ENCODE assay signal across 13 cellular contexts in genomic region chr10:17981766-17982380, GRCh38. TPM values are rescaled to one million over a fixed set of nuclear protein-coding genes. Genes with fewer than 3 reads are reported as not detected.
DNase-seq lines count a peak whose midpoint lies in the region; ATAC-seq, FAIRE-seq and TF ChIP-seq lines count a peak whose summit lies in the region.
"Had no signal": no experiment of that assay in that cellular context is flagged by ENCODE, and none has a peak within 500 bp of the region (broad histone marks: within the 10 kb centered on the region; RNA-seq: fewer than 3 reads in every experiment).

No MANE protein-coding gene starts in this region.

- CTCF ChIA-PET in HepG2 (lab: Yijun Ruan, JAX; ENCODE audit: low intra/inter-chr PET ratio, low total read pairs), result no interaction called here

- H3K4me3 ChIP-seq in HepG2 (replicated peaks in 1 of 3; ENCODE audit: insufficient read depth in 1 of 3, low read depth in 2 of 3, low read length in 3 of 3), result no peak overlapping the region
- H3K4me3 ChIP-seq: lower lobe of right lung, tibial artery had no signal

- H3K4me2 ChIP-seq in HepG2 (ENCODE audit: low read depth, low read length), result no peak overlapping the region

- no peak for TF ChIP-seq RAD21 in HepG2 (CRISPR knock-in tag; IDR thresholded peaks at IDR 0.05)

- POLR2A ChIA-PET in HepG2 (lab: Yijun Ruan, JAX), result no interaction called here

- no peak for TF ChIP-seq POLR2A in HepG2 (IDR thresholded peaks at IDR 0.05; ENCODE audit: insufficient read depth in 1 of 2, low read depth in 2 of 2, low read length in 2 of 2)

- 5% methylated on average over 1 of the region's 1 CpG for WGBS in HepG2 (ENCODE audit: low lambda C conversion rate)

- H3K79me2 ChIP-seq in HepG2 (ENCODE audit: insufficient read depth, low read length), result no peaks in the 10 kb centered on the region

- no peak for FAIRE-seq in HepG2 (lab: Jason Lieb, UNC)
- FAIRE-seq: frontal cortex had no signal

- H3K27ac ChIP-seq in HepG2 (ENCODE audit: extremely low read length, insufficient read depth, low read length), result no peak overlapping the region
- H3K27ac ChIP-seq: lower lobe of right lung, tibial artery had no signal

- TF ChIP-seq EP300 in HepG2 (IDR thresholded peaks at IDR 0.05; ENCODE audit: low read depth in 2 of 2, low read length in 2 of 2) (no peak), HepG2 (CRISPR knock-in tag; IDR thresholded peaks at IDR 0.05; ENCODE audit: borderline replicate concordance) (no peak)

- BruUV-seq in HepG2 (replicated peaks; lab: Mats Ljungman, UMichigan), result no TSS peak

- no peak overlapping the region for H2AFZ ChIP-seq in HepG2 (ENCODE audit: low read length)

- H3K4me1 ChIP-seq in HepG2 (ENCODE audit: insufficient read depth, low read length), result no peaks in the 10 kb centered on the region
- H3K4me1 ChIP-seq: lower lobe of right lung, tibial artery had no signal

- DNase-seq in Daoy (ENCODE audit: low read depth) (peak; percentile 61), NCI-H226 (peak; percentile 67), dedifferentiated amniotic fluid mesenchymal stem cell (ENCODE audit: extremely low spot score) (peak; percentile 88), myocyte (ENCODE audit: low read depth) (peak; percentile 11), HepG2 (ENCODE audit: low spot score) (no peak), DMS 273 treated with DMSO at 0.1 percent for 48 hours (lab: John Stamatoyannopoulos, UW) (no peak)
- no peak for DNase-seq in activated CD4-positive, alpha-beta T cell treated with anti-CD3 and anti-CD28 coated beads, Interleukin-2, amount 50 U/mL, for 48 hours
- DNase-seq: lower lobe of right lung, NCI-H1694, tibial artery had no signal

- H4K20me1 ChIP-seq in HepG2 (ENCODE audit: insufficient read depth, low read length), result no peaks in the 10 kb centered on the region

- ATAC-seq in HepG2, result no peak
- ATAC-seq in GM21423 (IDR thresholded peaks at IDR 0.05; ENCODE audit: unreplicated experiment), result no peak
- ATAC-seq: lower lobe of right lung had no signal

- H3K36me3 ChIP-seq in HepG2 (replicated peaks in 1 of 2; ENCODE audit: control insufficient read depth in 1 of 2, insufficient read depth in 2 of 2, low read length in 2 of 2), result no peaks in the 10 kb centered on the region
- H3K36me3 ChIP-seq: lower lobe of right lung, tibial artery had no signal

- H3K27me3 ChIP-seq in HepG2 (ENCODE audit: control insufficient read depth in 1 of 2, insufficient read depth in 2 of 2, low read length in 2 of 2), result 0 out of 5 replicates have a peak, but pooled peaks cover 0 to 1% of the 10 kb centered on the region in 2 experiments
- H3K27me3 ChIP-seq: tibial artery had no signal

- no peak overlapping the region for H3K9ac ChIP-seq in HepG2 (ENCODE audit: insufficient read depth, low read depth, low read length)

- in situ Hi-C loops in HepG2 (cut with HindIII; ENCODE audit: extremely low pct_ligation_motif_present, low pct_unique_long_range_greater_than_20kb), result no loop called here

- no peak for TF ChIP-seq CTCF in HepG2 (CRISPR knock-in tag; IDR thresholded peaks at IDR 0.05)

- intact Hi-C loops in HepG2 (cut with micrococcal nuclease; ENCODE audit: unreplicated experiment), result no loop called here

- no peaks in the 10 kb centered on the region for H3K9me3 ChIP-seq in HepG2 (ENCODE audit: low read length)
- H3K9me3 ChIP-seq: lower lobe of right lung, tibial artery had no signal

TF ChIP-seq in HepG2, 621 proteins besides CTCF, POLR2A, EP300 and RAD21:
- TF ChIP-seq HNRNPL (IDR thresholded peaks at IDR 0.05; ENCODE audit: low read depth, low read length) (no peak), NFYC (CRISPR knock-in tag; IDR thresholded peaks at IDR 0.05) (no peak), PITX1 (CRISPR knock-in tag; IDR thresholded peaks at IDR 0.05) (no peak), MED13 (CRISPR knock-in tag; IDR thresholded peaks at IDR 0.05) (no peak), PHB2 (IDR thresholded peaks at IDR 0.05; ENCODE audit: partially characterized antibody) (no peak), ZBTB20 (CRISPR knock-in tag; IDR thresholded peaks at IDR 0.05; ENCODE audit: borderline replicate concordance, low read depth) (no peak), ZNF263 (CRISPR knock-in tag; IDR thresholded peaks at IDR 0.05) (no peak), FOSL1 (CRISPR knock-in tag; IDR thresholded peaks at IDR 0.05; ENCODE audit: borderline replicate concordance) (no peak), GABPB1 (CRISPR knock-in tag; IDR thresholded peaks at IDR 0.05) (no peak), ZNF605 (CRISPR knock-in tag; IDR thresholded peaks at IDR 0.05) (no peak), CERS6 (CRISPR knock-in tag; IDR thresholded peaks at IDR 0.05) (no peak), RFXANK (CRISPR knock-in tag; IDR thresholded peaks at IDR 0.05) (no peak), ZBTB7B (CRISPR knock-in tag; IDR thresholded peaks at IDR 0.05) (no peak), ZBTB2 (CRISPR knock-in tag; IDR thresholded peaks at IDR 0.05; ENCODE audit: low read depth) (no peak), NR2F1 (CRISPR knock-in tag; IDR thresholded peaks at IDR 0.05) (no peak)

RNA-seq across cellular contexts. Expression of gene SLC39A12, which starts 30.2 kb away (rescaled TPM):
- not detected in 2 replicates for total RNA-seq in Daoy (2014; rRNA removed; shearing (Covaris generic))
- total RNA-seq in myocyte (not detected in 2 replicates), HepG2 (2016; rRNA removed; fragmentation: Illumina TruSeq; extraction: Trizol) (not detected in 2 replicates)
- not detected for polyA plus RNA-seq in myocyte (2012)
- not detected in 2 replicates for total RNA-seq in HepG2 (2016; cell fraction: cytosol; rRNA removed; fragmentation: Illumina TruSeq; extraction: Trizol; ENCODE audit: low read depth)
- not detected in 2 replicates for total RNA-seq in HepG2 (2016; cell fraction: insoluble cytoplasmic fraction; rRNA removed; fragmentation: Illumina TruSeq; extraction: Trizol)
- total RNA-seq in HepG2 (2016; cell fraction: membrane; rRNA removed; fragmentation: Illumina TruSeq; extraction: Trizol), result not detected in 2 replicates
- not detected in 2 replicates for total RNA-seq in HepG2 (2016; cell fraction: nucleus; rRNA removed; fragmentation: Illumina TruSeq; extraction: Trizol)
- polyA plus RNA-seq in HepG2 (2011; rRNA removed), result not detected in 2 replicates
- polyA plus RNA-seq in HepG2 (2011; cell fraction: cytosol; rRNA removed), result not detected in 2 replicates
- not detected in 2 replicates for polyA plus RNA-seq in HepG2 (2011; cell fraction: nucleus; rRNA removed)
- not detected in 2 replicates for polyA plus RNA-seq in HepG2 (2012)
- polyA plus RNA-seq in HepG2 (2016; cell fraction: cytosol; fragmentation: Illumina TruSeq; extraction: Trizol; ENCODE audit: low read depth), result not detected in 2 replicates
- not detected in 2 replicates for polyA plus RNA-seq in HepG2 (2016; cell fraction: insoluble cytoplasmic fraction; fragmentation: Illumina TruSeq; extraction: Trizol; ENCODE audit: low read depth)
- polyA plus RNA-seq in HepG2 (2016; cell fraction: membrane; fragmentation: Illumina TruSeq; extraction: Trizol; ENCODE audit: low read depth), result not detected in 2 replicates
- polyA plus RNA-seq in HepG2 (2016; cell fraction: nucleus; fragmentation: Illumina TruSeq; extraction: Trizol; ENCODE audit: insufficient read depth, low read depth), result not detected in 2 replicates
- not detected in 2 replicates for polyA minus RNA-seq in HepG2 (2011; rRNA and poly(A)+ RNA removed; ENCODE audit: low replicate concordance)
- polyA minus RNA-seq in HepG2 (2011; cell fraction: cytosol; rRNA and poly(A)+ RNA removed), result not detected in 2 replicates
- polyA minus RNA-seq in HepG2 (2011; cell fraction: nucleus; rRNA and poly(A)+ RNA removed), result not detected in 2 replicates
- total RNA-seq: progenitor cell of endocrine pancreas had no signal

Comparison
In these comparisons a context has a peak if more than half of its experiments do, and no peak if none do; other contexts are left out.
1. DNase-seq: peak in Daoy (single experiment), NCI-H226 (single experiment), dedifferentiated amniotic fluid mesenchymal stem cell (single experiment) and myocyte (single experiment); none in activated CD4-positive, alpha-beta T cell treated with anti-CD3 and anti-CD28 coated beads, Interleukin-2, amount 50 U/mL, for 48 hours (0 of 2), HepG2 (single experiment) and DMS 273 treated with DMSO at 0.1 percent for 48 hours (single experiment).